Comparison of ENCODE assay signal across 1 cellular context in the genomic region with DNA sequence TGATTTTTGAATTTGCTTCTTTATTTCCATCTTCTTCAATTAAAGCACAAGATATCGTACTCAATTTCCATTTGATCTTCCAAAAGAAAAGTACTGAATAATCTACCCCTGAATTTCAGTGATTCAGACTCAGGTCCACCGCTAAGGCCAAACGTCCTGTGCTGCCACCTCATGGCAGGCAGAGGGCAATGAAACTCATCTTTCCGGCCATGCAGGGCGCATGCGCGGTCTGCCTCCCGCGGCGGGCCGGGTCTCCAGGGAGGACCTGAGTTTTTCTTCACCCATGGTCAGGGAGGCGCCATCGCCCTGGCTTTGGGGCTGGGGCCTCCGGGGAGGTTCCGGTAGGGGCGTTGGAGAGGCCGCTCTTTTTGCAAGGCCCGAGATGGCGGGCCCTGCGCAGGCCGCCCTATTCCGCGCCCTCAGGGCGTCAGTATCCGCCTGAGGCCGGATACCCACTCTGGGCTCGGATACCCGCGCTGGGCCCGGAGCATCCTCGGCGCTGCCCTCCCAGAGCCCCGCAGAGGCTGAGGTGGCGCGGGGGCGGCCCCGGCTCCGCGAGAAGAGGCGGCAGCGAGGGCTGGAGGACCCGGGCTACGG.
TF ChIP-seq lines count a peak whose summit lies in the region.

No MANE protein-coding gene starts in this region.

TF ChIP-seq in HEK293, 187 proteins besides CTCF, POLR2A, EP300 and RAD21 (continued from another document):
- TF ChIP-seq ZNF629 (tag by site-specific recombination; IDR thresholded peaks at IDR 0.05): peak; percentile 22; the same call in 1 of the 2 replicates
- TF ChIP-seq ZXDB (tag by site-specific recombination; IDR thresholded peaks at IDR 0.05): peak; percentile 73
- peak; percentile 69; the same call in 1 of the 2 replicates for TF ChIP-seq ZNF501 (tag by site-specific recombination; IDR thresholded peaks at IDR 0.05)
- peak; percentile 84 for TF ChIP-seq ZNF423 (tag by site-specific recombination; IDR thresholded peaks at IDR 0.05)
- TF ChIP-seq ZBTB20 (tag by site-specific recombination; IDR thresholded peaks at IDR 0.05): peak; percentile 82
- peak; percentile 94 for TF ChIP-seq ZBTB8A (tag by site-specific recombination; IDR thresholded peaks at IDR 0.05)
- TF ChIP-seq GLIS1 (tag by site-specific recombination; IDR thresholded peaks at IDR 0.05): peak; percentile 64
- peak; percentile 65; the same call in 1 of the 2 replicates for TF ChIP-seq EGR2 (tag by site-specific recombination; IDR thresholded peaks at IDR 0.05; ENCODE audit: low read depth)
- TF ChIP-seq, protein P1, sequence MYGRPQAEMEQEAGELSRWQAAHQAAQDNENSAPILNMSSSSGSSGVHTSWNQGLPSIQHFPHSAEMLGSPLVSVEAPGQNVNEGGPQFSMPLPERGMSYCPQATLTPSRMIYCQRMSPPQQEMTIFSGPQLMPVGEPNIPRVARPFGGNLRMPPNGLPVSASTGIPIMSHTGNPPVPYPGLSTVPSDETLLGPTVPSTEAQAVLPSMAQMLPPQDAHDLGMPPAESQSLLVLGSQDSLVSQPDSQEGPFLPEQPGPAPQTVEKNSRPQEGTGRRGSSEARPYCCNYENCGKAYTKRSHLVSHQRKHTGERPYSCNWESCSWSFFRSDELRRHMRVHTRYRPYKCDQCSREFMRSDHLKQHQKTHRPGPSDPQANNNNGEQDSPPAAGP (tag by site-specific recombination; IDR thresholded peaks at IDR 0.05): peak; percentile 28; the same call in 1 of the 2 replicates
- TF ChIP-seq ZNF324 (tag by site-specific recombination; IDR thresholded peaks at IDR 0.05): peak; percentile 41; the same call in 1 of the 2 replicates
- peak; percentile 64; the same call in 1 of the 2 replicates for TF ChIP-seq KLF8 (tag by site-specific recombination; IDR thresholded peaks at IDR 0.05)
- peak; percentile 61; the same call in 1 of the 2 replicates for TF ChIP-seq ZSCAN30 (tag by site-specific recombination; IDR thresholded peaks at IDR 0.05)
- peak; percentile 67 for TF ChIP-seq PATZ1 (tag by site-specific recombination; IDR thresholded peaks at IDR 0.05)
- peak; percentile 62; the same call in 1 of the 2 replicates for TF ChIP-seq ZEB2 (tag by site-specific recombination; IDR thresholded peaks at IDR 0.05)
- peak; percentile 63; the same call in 1 of the 2 replicates for TF ChIP-seq ZBTB48 (tag by site-specific recombination; IDR thresholded peaks at IDR 0.05)
- 0 out of 2 replicates have a peak, but pooled peaks have one; percentile 16 for TF ChIP-seq WT1 (tag by site-specific recombination; IDR thresholded peaks at IDR 0.05)
- 0 out of 2 replicates have a peak, but pooled peaks have one; percentile 55 for TF ChIP-seq ZNF24 (tag by site-specific recombination; IDR thresholded peaks at IDR 0.05)
- peak; percentile 74 for TF ChIP-seq YY1 (tag by site-specific recombination; IDR thresholded peaks at IDR 0.05)
- TF ChIP-seq KLF1 (tag by site-specific recombination; IDR thresholded peaks at IDR 0.05): 0 out of 2 replicates have a peak, but pooled peaks have one; percentile 23
- TF ChIP-seq ZNF654 (tag by site-specific recombination; IDR thresholded peaks at IDR 0.05; ENCODE audit: low read depth): peak; percentile 55
